Comparison of ENCODE assay signal across 17 cellular contexts in the genomic region with DNA sequence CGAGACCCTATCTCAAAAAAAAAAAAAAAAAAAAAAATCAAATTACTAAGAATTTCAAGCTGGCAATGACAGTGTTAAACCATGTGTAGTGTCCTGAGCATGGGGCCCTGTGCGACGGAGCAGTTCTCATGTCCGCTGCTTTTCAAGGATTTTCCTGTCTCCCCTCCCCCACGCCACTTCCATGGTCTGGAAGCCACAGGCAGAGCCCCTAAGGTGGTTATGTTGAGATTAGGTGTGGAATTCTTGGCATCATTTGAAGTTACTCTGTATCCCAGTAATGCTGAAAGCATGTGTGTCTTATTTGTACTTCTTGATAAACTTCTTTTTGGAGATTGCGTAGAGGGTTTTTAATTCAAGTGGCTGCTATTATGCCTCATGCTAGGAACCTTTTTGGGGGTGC.
A peak's percentile ranks its signal among the peaks of the same experiment; 100 is the strongest.
DNase-seq lines count a peak whose midpoint lies in the region; ATAC-seq and TF ChIP-seq lines count a peak whose summit lies in the region.
"Had no signal": no experiment of that assay in that cellular context is flagged by ENCODE, and none has a peak within 500 bp of the region (broad histone marks: within the 10 kb centered on the region; RNA-seq: fewer than 3 reads in every experiment).

No MANE protein-coding gene starts in this region.

- peaks cover 0 to 4% of the 10 kb centered on the region in 2 donors for H3K9me3 Mint-ChIP-seq in activated T-cell treated with anti-CD3 and anti-CD28 coated beads, Interleukin-2, amount 50 U/mL, for 72 hours
- H3K9me3 Mint-ChIP-seq in activated CD4-positive, alpha-beta memory T cell treated with anti-CD3 and anti-CD28 coated beads for 36 hours = no peaks in the 10 kb centered on the region
- H3K9me3 Mint-ChIP-seq in endothelial cell (ENCODE audit: unreplicated experiment) = no peaks in the 10 kb centered on the region
- H3K9me3 Mint-ChIP-seq in stimulated activated effector memory CD8-positive, alpha-beta T cell treated with anti-CD3 and anti-CD28 coated beads, Interleukin-12 subunit alpha, Interleukin-12 subunit beta, amount 100 ng/mL, for 72 hours = no peaks in the 10 kb centered on the region

- no peak overlapping the region for H3K27ac Mint-ChIP-seq in activated T-cell treated with anti-CD3 and anti-CD28 coated beads, Interleukin-2, amount 50 U/mL, for 72 hours
- peak overlapping the region; percentile 58 for H3K27ac Mint-ChIP-seq in activated CD4-positive, alpha-beta memory T cell treated with anti-CD3 and anti-CD28 coated beads for 36 hours
- peak overlapping the region; percentile 94 for H3K27ac Mint-ChIP-seq in endothelial cell (ENCODE audit: unreplicated experiment)
- peak overlapping the region; percentile 86 for H3K27ac Mint-ChIP-seq in stimulated activated effector memory CD8-positive, alpha-beta T cell treated with anti-CD3 and anti-CD28 coated beads, Interleukin-12 subunit alpha, Interleukin-12 subunit beta, amount 100 ng/mL, for 72 hours

- no peaks in the 10 kb centered on the region for H3K27me3 Mint-ChIP-seq in activated T-cell treated with anti-CD3 and anti-CD28 coated beads, Interleukin-2, amount 50 U/mL, for 72 hours (ENCODE audit: low read depth)
- no peaks in the 10 kb centered on the region for H3K27me3 Mint-ChIP-seq in activated CD4-positive, alpha-beta memory T cell treated with anti-CD3 and anti-CD28 coated beads for 36 hours
- peaks cover 2% of the 10 kb centered on the region for H3K27me3 Mint-ChIP-seq in endothelial cell (ENCODE audit: unreplicated experiment)
- H3K27me3 Mint-ChIP-seq: brain had no signal

- peaks cover 72% of the 10 kb centered on the region for H3K4me1 Mint-ChIP-seq in activated T-cell treated with anti-CD3 and anti-CD28 coated beads, Interleukin-2, amount 50 U/mL, for 72 hours (ENCODE audit: low read depth)
- peaks cover 51% of the 10 kb centered on the region for H3K4me1 Mint-ChIP-seq in activated CD4-positive, alpha-beta memory T cell treated with anti-CD3 and anti-CD28 coated beads for 36 hours (ENCODE audit: low read depth)
- peaks cover 26% of the 10 kb centered on the region for H3K4me1 Mint-ChIP-seq in endothelial cell (ENCODE audit: unreplicated experiment)
- H3K4me1 Mint-ChIP-seq in stimulated activated effector memory CD8-positive, alpha-beta T cell treated with anti-CD3 and anti-CD28 coated beads, Interleukin-12 subunit alpha, Interleukin-12 subunit beta, amount 100 ng/mL, for 72 hours = peaks cover 58% of the 10 kb centered on the region

- POLR2A ChIA-PET in activated CD4-positive, alpha-beta memory T cell treated with anti-CD3 and anti-CD28 coated beads for 36 hours (lab: Charles Lee) = interaction anchor here (1.0 kb wide), 1 partner anchor 81 kb away, joined by 3 read pairs; no protein-coding TSS in a partner anchor

- CTCF ChIA-PET in activated CD4-positive, alpha-beta memory T cell treated with anti-CD3 and anti-CD28 coated beads for 36 hours (lab: Charles Lee) = interaction anchor here (0.6 to 1.0 kb wide), 3 partner anchors 14 to 139 kb away, joined by 3 to 4 read pairs (median 3); no protein-coding TSS in a partner anchor

- no peak for ATAC-seq in activated T-cell treated with anti-CD3 and anti-CD28 coated beads, Interleukin-2, amount 50 U/mL, for 72 hours (replicated peaks in 1 of 2)
- no peak for ATAC-seq in stimulated activated effector memory CD8-positive, alpha-beta T cell treated with anti-CD3 and anti-CD28 coated beads, Interleukin-12 subunit alpha, Interleukin-12 subunit beta, amount 100 ng/mL, for 72 hours
- ATAC-seq in activated CD4-positive, CD25-positive, alpha-beta regulatory T cell treated with anti-CD3 and anti-CD28 coated beads, Interleukin-2, amount 50 U/mL, for 24 hours = no peak
- ATAC-seq in GM18867 (IDR thresholded peaks at IDR 0.05; ENCODE audit: unreplicated experiment) = no peak
- ATAC-seq: foreskin keratinocyte; naive thymus-derived CD8-positive, alpha-beta T cell had no signal

- H3K4me3 Mint-ChIP-seq in activated T-cell treated with anti-CD3 and anti-CD28 coated beads, Interleukin-2, amount 50 U/mL, for 72 hours = peak overlapping the region; percentile 38 to 59
- no peak overlapping the region for H3K4me3 Mint-ChIP-seq in activated CD4-positive, alpha-beta memory T cell treated with anti-CD3 and anti-CD28 coated beads for 36 hours
- no peak overlapping the region for H3K4me3 Mint-ChIP-seq in endothelial cell (ENCODE audit: unreplicated experiment)
- peak overlapping the region; percentile 52 for H3K4me3 Mint-ChIP-seq in stimulated activated effector memory CD8-positive, alpha-beta T cell treated with anti-CD3 and anti-CD28 coated beads, Interleukin-12 subunit alpha, Interleukin-12 subunit beta, amount 100 ng/mL, for 72 hours
- H3K4me3 Mint-ChIP-seq: brain had no signal

- no peak for DNase-seq in activated T-cell treated with anti-CD3 and anti-CD28 coated beads, Interleukin-2, amount 50 U/mL, for 72 hours
- no peak for DNase-seq in activated T-cell treated with anti-CD3 and anti-CD28 coated beads for 4 hours
- no peak for DNase-seq in activated CD4-positive, alpha-beta memory T cell treated with anti-CD3 and anti-CD28 coated beads for 36 hours
- peak; percentile 65 for DNase-seq in endothelial cell (ENCODE audit: low spot score)
- DNase-seq in stimulated activated effector memory CD8-positive, alpha-beta T cell treated with anti-CD3 and anti-CD28 coated beads, Interleukin-12 subunit alpha, Interleukin-12 subunit beta, amount 100 ng/mL, for 72 hours (ENCODE audit: low spot score in 2 of 2) = no peak
- DNase-seq in stimulated activated CD8-positive, alpha-beta memory T cell treated with anti-CD3 and anti-CD28 coated beads, Interleukin-4, amount 100 ng/mL, for 48 hours = no peak
- DNase-seq: ACHN; colonic mucosa; DMS53; foreskin keratinocyte; mesenchymal stem cell; naive thymus-derived CD8-positive, alpha-beta T cell; NCI-H1417; NCI-H526 treated with DMSO at 0.1 percent for 48 hours had no signal

- H3K36me3 Mint-ChIP-seq in activated T-cell treated with anti-CD3 and anti-CD28 coated beads, Interleukin-2, amount 50 U/mL, for 72 hours (ENCODE audit: insufficient read depth in 2 of 2) = peaks cover 7 to 23% of the 10 kb centered on the region in 2 donors
- H3K36me3 Mint-ChIP-seq in activated CD4-positive, alpha-beta memory T cell treated with anti-CD3 and anti-CD28 coated beads for 36 hours = peaks cover 2% of the 10 kb centered on the region
- H3K36me3 Mint-ChIP-seq in endothelial cell (ENCODE audit: low read depth, unreplicated experiment) = no peaks in the 10 kb centered on the region
- H3K36me3 Mint-ChIP-seq in stimulated activated effector memory CD8-positive, alpha-beta T cell treated with anti-CD3 and anti-CD28 coated beads, Interleukin-12 subunit alpha, Interleukin-12 subunit beta, amount 100 ng/mL, for 72 hours = peaks cover 7% of the 10 kb centered on the region
- H3K36me3 Mint-ChIP-seq: naive thymus-derived CD8-positive, alpha-beta T cell had no signal

- intact Hi-C loops in activated CD4-positive, alpha-beta memory T cell treated with anti-CD3 and anti-CD28 coated beads for 36 hours (cut with micrococcal nuclease) = loop anchor here (1.0 kb wide), 1 partner anchor 134 kb away; no protein-coding TSS in a partner anchor

- no peak for TF ChIP-seq CTCF in endothelial cell (IDR thresholded peaks at IDR 0.05; ENCODE audit: unreplicated experiment)

Comparison
In these comparisons a context has a peak if more than half of its experiments do, and no peak if none do; other contexts are left out.
1. H3K4me3 Mint-ChIP-seq: peak in activated T-cell treated with anti-CD3 and anti-CD28 coated beads, Interleukin-2, amount 50 U/mL, for 72 hours (2 of 2) and stimulated activated effector memory CD8-positive, alpha-beta T cell treated with anti-CD3 and anti-CD28 coated beads, Interleukin-12 subunit alpha, Interleukin-12 subunit beta, amount 100 ng/mL, for 72 hours (single experiment); none in activated CD4-positive, alpha-beta memory T cell treated with anti-CD3 and anti-CD28 coated beads for 36 hours (single experiment) and endothelial cell (single experiment).